15 cellular contexts compared by ENCODE assay signal in genomic region chr7:77855371-77856083, GRCh38. TPM values are rescaled to one million over a fixed set of nuclear protein-coding genes. Genes with fewer than 3 reads are reported as not detected.
DNase-seq lines count a peak whose midpoint lies in the region; ATAC-seq and TF ChIP-seq lines count a peak whose summit lies in the region.
"Had no signal": no experiment of that assay in that cellular context is flagged by ENCODE, and none has a peak within 500 bp of the region (broad histone marks: within the 10 kb centered on the region; RNA-seq: fewer than 3 reads in every experiment).

No MANE protein-coding gene starts in this region.

- ATAC-seq in Right ventricle myocardium inferior: peak; percentile 81
- ATAC-seq: GM12878, PC-3 had no signal

- H3K27ac ChIP-seq in right atrium auricular region: no peak overlapping the region
- H3K27ac ChIP-seq in caudate nucleus (ENCODE audit: low read depth, low read length): no peak overlapping the region
- H3K27ac ChIP-seq in left ventricle myocardium inferior (replicated peaks): peak overlapping the region; percentile 38
- no peak overlapping the region for H3K27ac ChIP-seq in testis
- H3K27ac ChIP-seq: hepatocyte, thoracic aorta had no signal

- H3K4me3 ChIP-seq in right atrium auricular region (no peak overlapping the region), left ventricle myocardium inferior (no peak overlapping the region), testis (no peak overlapping the region)
- H3K4me3 ChIP-seq: GM12878, hepatocyte, thoracic aorta had no signal

- 88 to 94% methylated on average over 7 of the region's 7 CpGs for WGBS in testis, 2 donors

- no peak for TF ChIP-seq CTCF in right atrium auricular region (IDR thresholded peaks at IDR 0.05)
- peak; percentile 26 for TF ChIP-seq CTCF in left ventricle myocardium inferior (IDR thresholded peaks at IDR 0.05; ENCODE audit: borderline replicate concordance)
- TF ChIP-seq CTCF in testis (IDR thresholded peaks at IDR 0.05): no peak

- H3K4me1 ChIP-seq in right atrium auricular region (peaks cover 0 to 4% of the 10 kb centered on the region in 2 donors), left ventricle myocardium inferior (peaks cover 14% of the 10 kb centered on the region), testis (no peaks in the 10 kb centered on the region)

- intact Hi-C loops in Right ventricle myocardium inferior (cut with DNase I): no loop called here
- intact Hi-C loops in left ventricle myocardium inferior (cut with micrococcal nuclease): no loop called here
- intact Hi-C loops in testis (cut with DNase I; ENCODE audit: low total_unique reads): no loop called here

- H3K9me3 ChIP-seq in right atrium auricular region (peaks cover 0 to 8% of the 10 kb centered on the region in 2 donors), left ventricle myocardium inferior (replicated peaks) (peaks cover 15% of the 10 kb centered on the region), testis (no peaks in the 10 kb centered on the region)
- H3K9me3 ChIP-seq: thoracic aorta had no signal

- H3K27me3 ChIP-seq in right atrium auricular region: no peaks in the 10 kb centered on the region
- H3K27me3 ChIP-seq in left ventricle myocardium inferior (ENCODE audit: low read depth): no peaks in the 10 kb centered on the region
- no peaks in the 10 kb centered on the region for H3K27me3 ChIP-seq in testis
- H3K27me3 ChIP-seq: hepatocyte had no signal

- H3K36me3 ChIP-seq in right atrium auricular region (no peaks in the 10 kb centered on the region), left ventricle myocardium inferior (peaks cover 10% of the 10 kb centered on the region), testis (ENCODE audit: low read depth, missing control alignments) (no peaks in the 10 kb centered on the region)
- H3K36me3 ChIP-seq: thoracic aorta had no signal

- DNase-seq in Right ventricle myocardium inferior (ENCODE audit: missing footprints): peak; percentile 71
- no peak for DNase-seq in right atrium auricular region (ENCODE audit: low spot score)
- DNase-seq in caudate nucleus (lab: John Stamatoyannopoulos, UW): peak in 32 of 61 donors; percentile 1 to 42 (median 10)
- peak; percentile 69 for DNase-seq in left ventricle myocardium inferior
- DNase-seq in testis: peak; percentile 20
- no peak for DNase-seq in retina
- DNase-seq in stimulated activated CD4-positive, alpha-beta T cell treated with anti-CD3 and anti-CD28 coated beads, Interleukin-2, amount 100 ng/mL, for 48 hours: no peak
- DNase-seq in KBM-7: no peak
- DNase-seq: activated gamma-delta T cell treated with Interleukin-2 at 50 U/mL for 16 hours, endodermal cell, NCI-H524, PC-3 had no signal

- in situ Hi-C loops in KBM-7 (cut with MboI; ENCODE audit: low pct_unique_long_range_greater_than_20kb, low sequenced_read_pairs): no loop called here

- no peak for TF ChIP-seq POLR2A in testis (IDR thresholded peaks at IDR 0.05)

RNA-seq across cellular contexts. Expression of gene PHTF2, which starts 57.0 kb away (rescaled TPM):
- 21.5 TPM for total RNA-seq in Right ventricle myocardium inferior
- 10 to 100 TPM; 14.3 to 31.6 TPM for total RNA-seq in right atrium auricular region
- 22.1 TPM for total RNA-seq in left ventricle myocardium inferior
- 10 to 100 TPM; 26.6 to 35.3 TPM for total RNA-seq in testis
- 13.9 TPM for polyA plus RNA-seq in testis (ENCODE audit: insufficient read depth, low read depth, low replicate concordance)

RNA-seq across cellular contexts. Expression of gene TMEM60, which starts 57.3 kb away (rescaled TPM):
- total RNA-seq in Right ventricle myocardium inferior (8.0 TPM), right atrium auricular region (10 to 100 TPM in 1 of 2 donors, 1 to 10 TPM in 1; 6.6 to 13.8 TPM), left ventricle myocardium inferior (8.2 TPM), testis (10 to 100 TPM; 21.7 to 31.4 TPM)
- 27.9 TPM for polyA plus RNA-seq in testis (ENCODE audit: insufficient read depth, low read depth, low replicate concordance)

Comparison
In these comparisons a context has a peak if more than half of its experiments do, and no peak if none do; other contexts are left out.
1. DNase-seq: peak in Right ventricle myocardium inferior (single experiment), caudate nucleus (32 of 61), left ventricle myocardium inferior (single experiment) and testis (single experiment); none in right atrium auricular region (single experiment), retina (single experiment), stimulated activated CD4-positive, alpha-beta T cell treated with anti-CD3 and anti-CD28 coated beads, Interleukin-2, amount 100 ng/mL, for 48 hours (0 of 2) and KBM-7 (single experiment).